24 cellular contexts compared by ENCODE assay signal in genomic region chr2:113795405-113795920, GRCh38. TPM values are rescaled to one million over a fixed set of nuclear protein-coding genes. Genes with fewer than 3 reads are reported as not detected.
A peak's percentile ranks its signal among the peaks of the same experiment; 100 is the strongest.
DNase-seq lines count a peak whose midpoint lies in the region; ATAC-seq and TF ChIP-seq lines count a peak whose summit lies in the region.
"Had no signal": no experiment of that assay in that cellular context is flagged by ENCODE, and none has a peak within 500 bp of the region (broad histone marks: within the 10 kb centered on the region; RNA-seq: fewer than 3 reads in every experiment).

No MANE protein-coding gene starts in this region.

- ATAC-seq in right cardiac atrium (peak in 1 of 2 donors; percentile 20), HG02759 (IDR thresholded peaks at IDR 0.05; ENCODE audit: unreplicated experiment) (no peak)
- ATAC-seq: CD8-positive, alpha-beta T cell; gastroesophageal sphincter; GM23338 had no signal

- TF ChIP-seq CTCF in OCI-LY7 (conservative IDR thresholded peaks at IDR 0.05; ENCODE audit: low read length) = no peak

- BruUV-seq in OCI-LY7 (replicated peaks; lab: Mats Ljungman, UMichigan) = no TSS peak

- H2AFZ ChIP-seq in OCI-LY7 (ENCODE audit: low read length) = peak overlapping the region; percentile 37; the same call in 1 of the 2 replicates
- H2AFZ ChIP-seq: GM23338 had no signal

- no peak overlapping the region for H3K4me2 ChIP-seq in OCI-LY7 (ENCODE audit: low read length)
- H3K4me2 ChIP-seq: GM23338 had no signal

- H3K27ac ChIP-seq in OCI-LY7 (ENCODE audit: low read depth, low read length, poor library complexity, severe bottlenecking) = no peak overlapping the region
- peak overlapping the region; percentile 2 for H3K27ac ChIP-seq in right cardiac atrium (ENCODE audit: low read length)
- H3K27ac ChIP-seq: cardiac muscle cell, esophagus muscularis mucosa, gastroesophageal sphincter, RWPE1, uterus had no signal

- no peak overlapping the region for H3K4me3 ChIP-seq in OCI-LY7 (ENCODE audit: low read depth, low read length, poor library complexity, severe bottlenecking)
- H3K4me3 ChIP-seq in right cardiac atrium (ENCODE audit: low read length) = no peak overlapping the region
- H3K4me3 ChIP-seq: cardiac muscle cell, esophagus muscularis mucosa, gastroesophageal sphincter, GM23338, uterus had no signal

- no peaks in the 10 kb centered on the region for H4K20me1 ChIP-seq in OCI-LY7 (ENCODE audit: insufficient read depth, low read length)

- H3K9me2 ChIP-seq in OCI-LY7 (ENCODE audit: insufficient read depth, low read length) = no peaks in the 10 kb centered on the region

- DNase-seq in EL (peak; percentile 10), OCI-LY7 (ENCODE audit: low spot score) (no peak), right cardiac atrium (no peak), renal cortical epithelial cell (ENCODE audit: low read depth) (peak; percentile 51), SKM-1 treated with dmso at 0.1 percent for 144 hours (lab: John Stamatoyannopoulos, UW; ENCODE audit: unreplicated experiment) (no peak), 8988T (no peak)
- DNase-seq: activated CD4-positive, alpha-beta T cell treated with anti-CD3 and anti-CD28 coated beads, Interleukin-2, amount 10 ng/mL, durations not matched to agents 24 days and 14 days; CD8-positive, alpha-beta T cell; DMS53; endodermal cell; naive B cell; NCI-H1092 treated with DMSO at 0.1 percent for 48 hours; NCI-H2081; NCI-H82; retina; stimulated activated CD4-positive, alpha-beta T cell treated with anti-CD3 and anti-CD28 coated beads, Interleukin-4, amount 100 ng/mL, for 24 hours; stimulated activated naive CD4-positive, alpha-beta T cell; uterus had no signal

- POLR2A ChIA-PET in OCI-LY7 (lab: Charles Lee) = no interaction called here

- H3K4me1 ChIP-seq in OCI-LY7 (ENCODE audit: insufficient read depth, low read length, poor library complexity, severe bottlenecking) (peaks cover 30% of the 10 kb centered on the region), right cardiac atrium (ENCODE audit: control insufficient read depth, insufficient read depth, low read length) (no peaks in the 10 kb centered on the region)
- H3K4me1 ChIP-seq: esophagus muscularis mucosa, gastroesophageal sphincter, uterus had no signal

- intact Hi-C loops in OCI-LY7 (cut with micrococcal nuclease; ENCODE audit: unreplicated experiment) = no loop called here
- intact Hi-C loops in right cardiac atrium (cut with DNase I) = no loop called here

- CTCF ChIA-PET in OCI-LY7 (lab: Charles Lee; ENCODE audit: unreplicated experiment) = interaction anchor here (0.7 kb wide), 1 partner anchor 77 kb away, joined by 3 read pairs; no protein-coding TSS in a partner anchor

- H3K27me3 ChIP-seq in right cardiac atrium (ENCODE audit: control insufficient read depth, insufficient read depth) = no peaks in the 10 kb centered on the region
- H3K27me3 ChIP-seq: cardiac muscle cell, gastroesophageal sphincter, uterus had no signal

- no peaks in the 10 kb centered on the region for H3K36me3 ChIP-seq in OCI-LY7 (ENCODE audit: insufficient read depth, low read length)
- H3K36me3 ChIP-seq: cardiac muscle cell, esophagus muscularis mucosa, gastroesophageal sphincter, uterus had no signal

- H3K9me3 ChIP-seq in OCI-LY7 (ENCODE audit: low read length) (no peaks in the 10 kb centered on the region), right cardiac atrium (ENCODE audit: control insufficient read depth, low read length) (no peaks in the 10 kb centered on the region)
- H3K9me3 ChIP-seq: esophagus muscularis mucosa, gastroesophageal sphincter, uterus had no signal

- H3K79me2 ChIP-seq in OCI-LY7 (ENCODE audit: insufficient read depth, low read depth, low read length) = no peaks in the 10 kb centered on the region

- WGBS in right cardiac atrium = 38% methylated on average over 3 of the region's 3 CpGs

RNA-seq across cellular contexts. Expression of gene SLC35F5, which starts 39.0 kb away (rescaled TPM):
- 45.4 and 51.1 TPM in 2 replicates for total RNA-seq in OCI-LY7 (2014; rRNA removed; shearing (Covaris generic))
- 56.3 and 58.8 TPM in 2 replicates for total RNA-seq in OCI-LY7 (2022)
- total RNA-seq in right cardiac atrium = 10 to 100 TPM; 51.2 to 60.2 (median 56.3) TPM
- 32.8 TPM for polyA plus RNA-seq in right cardiac atrium
- 381 and 427 TPM in 2 replicates for total RNA-seq in renal cortical epithelial cell

Comparison
In these comparisons a context has a peak if more than half of its experiments do, and no peak if none do; other contexts are left out.
1. DNase-seq: peak in EL (single experiment) and renal cortical epithelial cell (single experiment); none in OCI-LY7 (single experiment), right cardiac atrium (0 of 3), SKM-1 treated with dmso at 0.1 percent for 144 hours (single experiment) and 8988T (single experiment).